1 cellular context compared by ENCODE assay signal in the genomic region with DNA sequence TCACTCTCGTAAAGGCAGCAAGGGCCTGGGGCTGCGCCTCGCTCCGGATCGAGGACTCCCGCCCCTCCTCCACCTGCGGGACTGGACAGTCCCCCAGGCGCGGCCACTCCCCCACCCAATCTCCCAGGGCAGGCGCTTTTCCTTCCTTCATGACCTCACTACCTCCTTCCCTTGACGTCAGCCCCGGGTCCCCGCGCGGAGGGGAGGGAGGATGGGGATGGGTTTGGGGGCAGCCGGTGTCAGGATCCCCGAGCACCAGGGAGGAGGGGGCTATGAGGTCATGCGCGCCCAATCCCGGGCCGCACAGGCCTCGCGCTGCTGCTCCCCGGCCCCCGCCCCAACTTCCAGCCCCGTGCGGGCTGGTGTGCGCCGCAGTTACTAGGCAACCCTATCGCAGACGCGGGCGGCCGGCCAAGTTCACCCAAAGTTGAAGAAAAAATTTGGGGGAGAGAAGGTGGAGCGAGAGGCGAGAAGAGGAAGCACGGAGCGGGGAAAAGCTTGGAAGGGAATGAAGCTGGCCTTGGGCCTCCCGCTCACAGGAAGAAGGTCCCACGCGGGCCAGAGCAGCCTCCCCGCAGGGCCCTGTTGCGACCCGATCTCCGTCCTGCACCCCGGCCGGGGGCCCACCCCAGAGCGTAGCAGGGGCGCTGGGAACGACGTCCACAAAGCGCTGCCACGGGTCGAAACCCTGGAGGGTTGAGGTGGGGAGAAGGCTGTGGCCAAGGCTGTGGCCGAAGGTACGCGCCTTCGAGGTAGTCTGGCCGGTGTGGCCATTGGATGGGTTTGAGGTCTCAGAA.
TF ChIP-seq lines count a peak whose summit lies in the region.

No MANE protein-coding gene starts in this region.

TF ChIP-seq in H1, 55 proteins besides CTCF, POLR2A, EP300 and RAD21:
- TF ChIP-seq CHD1 (IDR thresholded peaks at IDR 0.05; ENCODE audit: low read depth, low read length) (no peak), CTBP2 (IDR thresholded peaks at IDR 0.05; ENCODE audit: borderline replicate concordance, insufficient read depth, insufficient read length, low read length) (no peak), CBX5 (IDR thresholded peaks at IDR 0.05; ENCODE audit: low read depth, low read length) (no peak), FOSL1 (IDR thresholded peaks at IDR 0.05; ENCODE audit: insufficient read depth, low read depth, low read length) (no peak), SIX5 (IDR thresholded peaks at IDR 0.05; ENCODE audit: low read depth, low read length) (no peak), JUN (IDR thresholded peaks at IDR 0.05; ENCODE audit: low read depth, low read length) (no peak), EZH2 (IDR thresholded peaks at IDR 0.05; ENCODE audit: low read depth, low read length, severe bottlenecking) (peak; percentile 80), TAF7 (optimal IDR thresholded peaks at IDR 0.05; ENCODE audit: borderline replicate concordance, low read depth, low read length) (no peak), TEAD4 (IDR thresholded peaks at IDR 0.05; ENCODE audit: low read depth, low read length) (no peak), TCF12 (IDR thresholded peaks at IDR 0.05; ENCODE audit: low read depth, low read length) (no peak), EGR1 (IDR thresholded peaks at IDR 0.05; ENCODE audit: borderline replicate concordance, low read depth, low read length) (no peak), JUND (IDR thresholded peaks at IDR 0.05; ENCODE audit: low read length) (peak; percentile 26; the same call in 1 of the 2 replicates), NANOG (IDR thresholded peaks at IDR 0.05; ENCODE audit: insufficient read depth, low read depth, low read length, poor library complexity, severe bottlenecking) (no peak), SP4 (IDR thresholded peaks at IDR 0.05; ENCODE audit: low read length) (no peak), RBBP5 (IDR thresholded peaks at IDR 0.05; ENCODE audit: borderline replicate concordance, low read depth, low read length) (no peak), PHF8 (conservative IDR thresholded peaks at IDR 0.05; ENCODE audit: low read depth, low read length) (no peak), RNF2 (IDR thresholded peaks at IDR 0.05; ENCODE audit: borderline replicate concordance, low read depth, low read length, missing control alignments, poor library complexity, severe bottlenecking) (peak; percentile 46), TAF1 (IDR thresholded peaks at IDR 0.05; ENCODE audit: low read depth, low read length) (no peak), CREB1 (IDR thresholded peaks at IDR 0.05) (peak; percentile 88), YY1 (IDR thresholded peaks at IDR 0.05; ENCODE audit: low read depth, low read length) (no peak), SP2 (IDR thresholded peaks at IDR 0.05; ENCODE audit: low read length) (no peak), RFX5 (IDR thresholded peaks at IDR 0.05; ENCODE audit: borderline replicate concordance, low read depth, low read length) (no peak), SRF (IDR thresholded peaks at IDR 0.05; ENCODE audit: low read depth, low read length) (no peak), HDAC6 (IDR thresholded peaks at IDR 0.05; ENCODE audit: low read depth, low read length) (no peak), BRCA1 (IDR thresholded peaks at IDR 0.05; ENCODE audit: low read depth, low read length) (no peak), HDAC2 (IDR thresholded peaks at IDR 0.05; ENCODE audit: borderline replicate concordance in 1 of 2, low read depth in 2 of 2, low read length in 2 of 2) (no peak), TBP (IDR thresholded peaks at IDR 0.05; ENCODE audit: low read depth, low read length) (no peak), SUZ12 (IDR thresholded peaks at IDR 0.05; ENCODE audit: low read length) (peak; percentile 53), SAP30 (IDR thresholded peaks at IDR 0.05; ENCODE audit: insufficient read depth, insufficient replicate concordance, low read length) (no peak), BACH1 (IDR thresholded peaks at IDR 0.05; ENCODE audit: low read length) (no peak), NRF1 (IDR thresholded peaks at IDR 0.05; ENCODE audit: low read depth, low read length) (no peak), BCL11A (IDR thresholded peaks at IDR 0.05; ENCODE audit: low read depth in 2 of 2, low read length in 2 of 2) (no peak), CEBPB (IDR thresholded peaks at IDR 0.05; ENCODE audit: low read depth, low read length) (no peak), POLR2AphosphoS5 (IDR thresholded peaks at IDR 0.05; ENCODE audit: low read depth, low read length) (no peak), ZNF274 (IDR thresholded peaks at IDR 0.05; ENCODE audit: borderline replicate concordance, extremely low read depth, low read length) (no peak), MAFK (IDR thresholded peaks at IDR 0.05; ENCODE audit: low read depth, low read length) (no peak), GTF2F1 (IDR thresholded peaks at IDR 0.05; ENCODE audit: borderline replicate concordance, low read depth, low read length) (no peak), ASH2L (IDR thresholded peaks at IDR 0.05; ENCODE audit: low read length) (no peak), KDM4A (IDR thresholded peaks at IDR 0.05; ENCODE audit: low read depth, low read length, severe bottlenecking) (peak; percentile 71), RXRA (IDR thresholded peaks at IDR 0.05; ENCODE audit: insufficient read depth, low read depth, low read length) (no peak), CHD2 (IDR thresholded peaks at IDR 0.05; ENCODE audit: low read length) (no peak), GABPA (IDR thresholded peaks at IDR 0.05; ENCODE audit: borderline replicate concordance, insufficient read depth, low read length) (no peak), POU5F1 (IDR thresholded peaks at IDR 0.05; ENCODE audit: low read depth, low read length) (no peak), KDM5A (IDR thresholded peaks at IDR 0.05; ENCODE audit: low read length) (no peak), SIN3A (conservative IDR thresholded peaks at IDR 0.05 in 1 of 2, IDR thresholded peaks at IDR 0.05 in 1 of 2; ENCODE audit: low read depth in 1 of 2, low read length in 2 of 2) (no peak; a peak in 1 of 4 replicates)
- TF ChIP-seq, protein P1, sequence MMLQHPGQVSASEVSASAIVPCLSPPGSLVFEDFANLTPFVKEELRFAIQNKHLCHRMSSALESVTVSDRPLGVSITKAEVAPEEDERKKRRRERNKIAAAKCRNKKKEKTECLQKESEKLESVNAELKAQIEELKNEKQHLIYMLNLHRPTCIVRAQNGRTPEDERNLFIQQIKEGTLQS (IDR thresholded peaks at IDR 0.05; ENCODE audit: insufficient read depth, low read depth, low read length), result no peak
- TF ChIP-seq, protein P2, sequence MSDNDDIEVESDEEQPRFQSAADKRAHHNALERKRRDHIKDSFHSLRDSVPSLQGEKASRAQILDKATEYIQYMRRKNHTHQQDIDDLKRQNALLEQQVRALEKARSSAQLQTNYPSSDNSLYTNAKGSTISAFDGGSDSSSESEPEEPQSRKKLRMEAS (IDR thresholded peaks at IDR 0.05), result no peak
- TF ChIP-seq, protein P3, sequence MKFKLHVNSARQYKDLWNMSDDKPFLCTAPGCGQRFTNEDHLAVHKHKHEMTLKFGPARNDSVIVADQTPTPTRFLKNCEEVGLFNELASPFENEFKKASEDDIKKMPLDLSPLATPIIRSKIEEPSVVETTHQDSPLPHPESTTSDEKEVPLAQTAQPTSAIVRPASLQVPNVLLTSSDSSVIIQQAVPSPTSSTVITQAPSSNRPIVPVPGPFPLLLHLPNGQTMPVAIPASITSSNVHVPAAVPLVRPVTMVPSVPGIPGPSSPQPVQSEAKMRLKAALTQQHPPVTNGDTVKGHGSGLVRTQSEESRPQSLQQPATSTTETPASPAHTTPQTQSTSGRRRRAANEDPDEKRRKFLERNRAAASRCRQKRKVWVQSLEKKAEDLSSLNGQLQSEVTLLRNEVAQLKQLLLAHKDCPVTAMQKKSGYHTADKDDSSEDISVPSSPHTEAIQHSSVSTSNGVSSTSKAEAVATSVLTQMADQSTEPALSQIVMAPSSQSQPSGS (IDR thresholded peaks at IDR 0.05; ENCODE audit: low read length), result 0 out of 2 replicates have a peak, but pooled peaks have one; percentile 35
- TF ChIP-seq, protein P4, sequence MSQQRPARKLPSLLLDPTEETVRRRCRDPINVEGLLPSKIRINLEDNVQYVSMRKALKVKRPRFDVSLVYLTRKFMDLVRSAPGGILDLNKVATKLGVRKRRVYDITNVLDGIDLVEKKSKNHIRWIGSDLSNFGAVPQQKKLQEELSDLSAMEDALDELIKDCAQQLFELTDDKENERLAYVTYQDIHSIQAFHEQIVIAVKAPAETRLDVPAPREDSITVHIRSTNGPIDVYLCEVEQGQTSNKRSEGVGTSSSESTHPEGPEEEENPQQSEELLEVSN (IDR thresholded peaks at IDR 0.05), result no peak; the same call in 1 of the 2 replicates
- TF ChIP-seq, protein P5, sequence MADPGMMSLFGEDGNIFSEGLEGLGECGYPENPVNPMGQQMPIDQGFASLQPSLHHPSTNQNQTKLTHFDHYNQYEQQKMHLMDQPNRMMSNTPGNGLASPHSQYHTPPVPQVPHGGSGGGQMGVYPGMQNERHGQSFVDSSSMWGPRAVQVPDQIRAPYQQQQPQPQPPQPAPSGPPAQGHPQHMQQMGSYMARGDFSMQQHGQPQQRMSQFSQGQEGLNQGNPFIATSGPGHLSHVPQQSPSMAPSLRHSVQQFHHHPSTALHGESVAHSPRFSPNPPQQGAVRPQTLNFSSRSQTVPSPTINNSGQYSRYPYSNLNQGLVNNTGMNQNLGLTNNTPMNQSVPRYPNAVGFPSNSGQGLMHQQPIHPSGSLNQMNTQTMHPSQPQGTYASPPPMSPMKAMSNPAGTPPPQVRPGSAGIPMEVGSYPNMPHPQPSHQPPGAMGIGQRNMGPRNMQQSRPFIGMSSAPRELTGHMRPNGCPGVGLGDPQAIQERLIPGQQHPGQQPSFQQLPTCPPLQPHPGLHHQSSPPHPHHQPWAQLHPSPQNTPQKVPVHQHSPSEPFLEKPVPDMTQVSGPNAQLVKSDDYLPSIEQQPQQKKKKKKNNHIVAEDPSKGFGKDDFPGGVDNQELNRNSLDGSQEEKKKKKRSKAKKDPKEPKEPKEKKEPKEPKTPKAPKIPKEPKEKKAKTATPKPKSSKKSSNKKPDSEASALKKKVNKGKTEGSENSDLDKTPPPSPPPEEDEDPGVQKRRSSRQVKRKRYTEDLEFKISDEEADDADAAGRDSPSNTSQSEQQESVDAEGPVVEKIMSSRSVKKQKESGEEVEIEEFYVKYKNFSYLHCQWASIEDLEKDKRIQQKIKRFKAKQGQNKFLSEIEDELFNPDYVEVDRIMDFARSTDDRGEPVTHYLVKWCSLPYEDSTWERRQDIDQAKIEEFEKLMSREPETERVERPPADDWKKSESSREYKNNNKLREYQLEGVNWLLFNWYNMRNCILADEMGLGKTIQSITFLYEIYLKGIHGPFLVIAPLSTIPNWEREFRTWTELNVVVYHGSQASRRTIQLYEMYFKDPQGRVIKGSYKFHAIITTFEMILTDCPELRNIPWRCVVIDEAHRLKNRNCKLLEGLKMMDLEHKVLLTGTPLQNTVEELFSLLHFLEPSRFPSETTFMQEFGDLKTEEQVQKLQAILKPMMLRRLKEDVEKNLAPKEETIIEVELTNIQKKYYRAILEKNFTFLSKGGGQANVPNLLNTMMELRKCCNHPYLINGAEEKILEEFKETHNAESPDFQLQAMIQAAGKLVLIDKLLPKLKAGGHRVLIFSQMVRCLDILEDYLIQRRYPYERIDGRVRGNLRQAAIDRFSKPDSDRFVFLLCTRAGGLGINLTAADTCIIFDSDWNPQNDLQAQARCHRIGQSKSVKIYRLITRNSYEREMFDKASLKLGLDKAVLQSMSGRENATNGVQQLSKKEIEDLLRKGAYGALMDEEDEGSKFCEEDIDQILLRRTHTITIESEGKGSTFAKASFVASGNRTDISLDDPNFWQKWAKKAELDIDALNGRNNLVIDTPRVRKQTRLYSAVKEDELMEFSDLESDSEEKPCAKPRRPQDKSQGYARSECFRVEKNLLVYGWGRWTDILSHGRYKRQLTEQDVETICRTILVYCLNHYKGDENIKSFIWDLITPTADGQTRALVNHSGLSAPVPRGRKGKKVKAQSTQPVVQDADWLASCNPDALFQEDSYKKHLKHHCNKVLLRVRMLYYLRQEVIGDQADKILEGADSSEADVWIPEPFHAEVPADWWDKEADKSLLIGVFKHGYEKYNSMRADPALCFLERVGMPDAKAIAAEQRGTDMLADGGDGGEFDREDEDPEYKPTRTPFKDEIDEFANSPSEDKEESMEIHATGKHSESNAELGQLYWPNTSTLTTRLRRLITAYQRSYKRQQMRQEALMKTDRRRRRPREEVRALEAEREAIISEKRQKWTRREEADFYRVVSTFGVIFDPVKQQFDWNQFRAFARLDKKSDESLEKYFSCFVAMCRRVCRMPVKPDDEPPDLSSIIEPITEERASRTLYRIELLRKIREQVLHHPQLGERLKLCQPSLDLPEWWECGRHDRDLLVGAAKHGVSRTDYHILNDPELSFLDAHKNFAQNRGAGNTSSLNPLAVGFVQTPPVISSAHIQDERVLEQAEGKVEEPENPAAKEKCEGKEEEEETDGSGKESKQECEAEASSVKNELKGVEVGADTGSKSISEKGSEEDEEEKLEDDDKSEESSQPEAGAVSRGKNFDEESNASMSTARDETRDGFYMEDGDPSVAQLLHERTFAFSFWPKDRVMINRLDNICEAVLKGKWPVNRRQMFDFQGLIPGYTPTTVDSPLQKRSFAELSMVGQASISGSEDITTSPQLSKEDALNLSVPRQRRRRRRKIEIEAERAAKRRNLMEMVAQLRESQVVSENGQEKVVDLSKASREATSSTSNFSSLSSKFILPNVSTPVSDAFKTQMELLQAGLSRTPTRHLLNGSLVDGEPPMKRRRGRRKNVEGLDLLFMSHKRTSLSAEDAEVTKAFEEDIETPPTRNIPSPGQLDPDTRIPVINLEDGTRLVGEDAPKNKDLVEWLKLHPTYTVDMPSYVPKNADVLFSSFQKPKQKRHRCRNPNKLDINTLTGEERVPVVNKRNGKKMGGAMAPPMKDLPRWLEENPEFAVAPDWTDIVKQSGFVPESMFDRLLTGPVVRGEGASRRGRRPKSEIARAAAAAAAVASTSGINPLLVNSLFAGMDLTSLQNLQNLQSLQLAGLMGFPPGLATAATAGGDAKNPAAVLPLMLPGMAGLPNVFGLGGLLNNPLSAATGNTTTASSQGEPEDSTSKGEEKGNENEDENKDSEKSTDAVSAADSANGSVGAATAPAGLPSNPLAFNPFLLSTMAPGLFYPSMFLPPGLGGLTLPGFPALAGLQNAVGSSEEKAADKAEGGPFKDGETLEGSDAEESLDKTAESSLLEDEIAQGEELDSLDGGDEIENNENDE (IDR thresholded peaks at IDR 0.05; ENCODE audit: insufficient replicate concordance, low read length), result no peak
